34 cellular contexts compared by ENCODE assay signal in genomic region chr11:113725883-113726405, GRCh38. TPM values are rescaled to one million over a fixed set of nuclear protein-coding genes. Genes with fewer than 3 reads are reported as not detected.
"Had no signal": no experiment of that assay in that cellular context is flagged by ENCODE, and none has a peak within 500 bp of the region (broad histone marks: within the 10 kb centered on the region; RNA-seq: fewer than 3 reads in every experiment).

No MANE protein-coding gene starts in this region.

- H3K9me3 ChIP-seq: body of pancreas, sigmoid colon, spleen, upper lobe of left lung had no signal

- H3K36me3 Mint-ChIP-seq: activated naive CD8-positive, alpha-beta T cell treated with anti-CD3 and anti-CD28 coated beads, Interleukin-2, amount 10 ng/mL, durations not matched to agents 7 days and 5 days had no signal

- H3K27ac ChIP-seq: body of pancreas, sigmoid colon, spleen, upper lobe of left lung had no signal

- H3K4me3 ChIP-seq: body of pancreas, sigmoid colon, spleen, upper lobe of left lung had no signal

- H3K4me1 ChIP-seq: body of pancreas, upper lobe of left lung had no signal

- H3K9me3 Mint-ChIP-seq: activated naive CD8-positive, alpha-beta T cell treated with anti-CD3 and anti-CD28 coated beads, Interleukin-2, amount 10 ng/mL, durations not matched to agents 7 days and 5 days; activated T-cell treated with anti-CD3 and anti-CD28 coated beads, Interleukin-2, amount 50 U/mL, for 4 hours; activated T-helper 2 cell treated with anti-CD3 and anti-CD28 coated beads, Interferon-gamma antibody, Interleukin-2, Interleukin-4, amounts not matched to agents 10 μg/mL and 5 μg/mL and 100 μg/mL, durations not matched to agents 14 hours and 24 hours and 36 hours; memory B cell; T-helper 1 cell treated with Interleukin-12 subunit alpha and Interleukin-12 subunit beta and Interleukin-4 antibody, amounts not matched to agents 30 μg/mL and 1 μg/mL, for 36 hours had no signal

- H3K4me1 Mint-ChIP-seq: activated B cell treated with CpG ODN at 0.5 μM for 24 hours; activated CD4-positive, alpha-beta T cell treated with anti-CD3 and anti-CD28 coated beads for 36 hours; activated naive CD8-positive, alpha-beta T cell treated with anti-CD3 and anti-CD28 coated beads, Interleukin-2, amount 10 ng/mL, durations not matched to agents 7 days and 5 days had no signal

- H3K4me3 Mint-ChIP-seq: activated B cell treated with CpG ODN at 0.5 μM for 24 hours; activated CD4-positive, alpha-beta T cell treated with anti-CD3 and anti-CD28 coated beads for 36 hours; activated naive CD8-positive, alpha-beta T cell treated with anti-CD3 and anti-CD28 coated beads, Interleukin-2, amount 10 ng/mL, durations not matched to agents 7 days and 5 days; activated T-cell treated with anti-CD3 and anti-CD28 coated beads, Interleukin-2, amount 50 U/mL, for 4 hours; memory B cell; T-helper 1 cell treated with Interleukin-12 subunit alpha and Interleukin-12 subunit beta and Interleukin-4 antibody, amounts not matched to agents 30 μg/mL and 1 μg/mL, for 36 hours had no signal

- ATAC-seq: activated CD4-positive, alpha-beta T cell treated with anti-CD3 and anti-CD28 coated beads for 36 hours; activated T-cell treated with anti-CD3 and anti-CD28 coated beads, Interleukin-2, amount 50 U/mL, for 4 hours; body of pancreas; esophagus mucosa; left cardiac atrium had no signal

- H3K27me3 Mint-ChIP-seq: activated B cell treated with CpG ODN at 0.5 μM for 24 hours; activated CD4-positive, alpha-beta T cell treated with anti-CD3 and anti-CD28 coated beads for 36 hours; activated naive CD8-positive, alpha-beta T cell treated with anti-CD3 and anti-CD28 coated beads, Interleukin-2, amount 10 ng/mL, durations not matched to agents 7 days and 5 days; memory B cell had no signal

- H3K27me3 ChIP-seq: body of pancreas, sigmoid colon, spleen, upper lobe of left lung had no signal

- H3K27ac Mint-ChIP-seq: activated B cell treated with CpG ODN at 0.5 μM for 24 hours; activated CD4-positive, alpha-beta T cell treated with anti-CD3 and anti-CD28 coated beads for 36 hours; activated naive CD8-positive, alpha-beta T cell treated with anti-CD3 and anti-CD28 coated beads, Interleukin-2, amount 10 ng/mL, durations not matched to agents 7 days and 5 days; activated T-helper 2 cell treated with anti-CD3 and anti-CD28 coated beads, Interferon-gamma antibody, Interleukin-2, Interleukin-4, amounts not matched to agents 10 μg/mL and 5 μg/mL and 100 μg/mL, durations not matched to agents 14 hours and 24 hours and 36 hours; memory B cell; T-helper 1 cell treated with Interleukin-12 subunit alpha and Interleukin-12 subunit beta and Interleukin-4 antibody, amounts not matched to agents 30 μg/mL and 1 μg/mL, for 36 hours had no signal

- FAIRE-seq: colon, endothelial cell of umbilical vein, frontal cortex, islet of Langerhans had no signal

- H3K36me3 ChIP-seq: sigmoid colon, upper lobe of left lung had no signal

- DNase-seq: activated B cell treated with CpG ODN at 0.5 μM for 24 hours; activated CD4-positive, alpha-beta T cell treated with anti-CD3 and anti-CD28 coated beads for 36 hours; activated CD4-positive, alpha-beta T cell treated with anti-CD3 and anti-CD28 coated beads, Interleukin-2, amount 50 U/mL, for 4 hours; activated CD8-positive, alpha-beta memory T cell treated with anti-CD3 and anti-CD28 coated beads for 24 hours; activated CD8-positive, alpha-beta memory T cell treated with anti-CD3 and anti-CD28 coated beads, Interleukin-2, amount 50 U/mL, for 48 hours; activated naive CD4-positive, alpha-beta T cell treated with Interleukin-2 at 50 U/mL for 16 hours; activated naive CD8-positive, alpha-beta T cell treated with anti-CD3 and anti-CD28 coated beads, Interleukin-2, amount 10 ng/mL, durations not matched to agents 7 days and 5 days; activated T-cell treated with anti-CD3 and anti-CD28 coated beads, Interleukin-2, amount 50 U/mL, for 4 hours; anterior cingulate cortex; body of pancreas; central memory CD4-positive, alpha-beta T cell; effector memory CD4-positive, alpha-beta T cell; glutamatergic neuron; hypothalamus; left cardiac atrium; occipital lobe; sigmoid colon; spleen; stimulated activated CD4-positive, alpha-beta T cell treated with anti-CD3 and anti-CD28 coated beads, Interleukin-4, amount 100 ng/mL, for 1 hour; stimulated activated naive CD4-positive, alpha-beta T cell; upper lobe of left lung had no signal

RNA-seq across cellular contexts. Expression of gene CLDN25, which starts 53.7 kb away (rescaled TPM):
- total RNA-seq: activated B cell treated with CpG ODN at 0.5 μM for 24 hours; activated CD4-positive, alpha-beta T cell treated with anti-CD3 and anti-CD28 coated beads for 36 hours; activated naive CD8-positive, alpha-beta T cell treated with anti-CD3 and anti-CD28 coated beads, Interleukin-2, amount 10 ng/mL, durations not matched to agents 7 days and 5 days; activated T-cell treated with anti-CD3 and anti-CD28 coated beads, Interleukin-2, amount 50 U/mL, for 4 hours; activated T-helper 2 cell treated with anti-CD3 and anti-CD28 coated beads, Interferon-gamma antibody, Interleukin-2, Interleukin-4, amounts not matched to agents 10 μg/mL and 5 μg/mL and 100 μg/mL, durations not matched to agents 14 hours and 24 hours and 36 hours; body of pancreas; dermis microvascular lymphatic vessel endothelial cell; endothelial cell of umbilical vein; esophagus mucosa; frontal cortex; left cardiac atrium; lower leg skin; occipital lobe; sigmoid colon; spleen; subcutaneous adipose tissue; upper lobe of left lung had no signal
- polyA plus RNA-seq: endothelial cell of umbilical vein, neural cell, sigmoid colon, spleen, thymus had no signal
